12 cellular contexts compared by ENCODE assay signal in genomic region chr13:20441879-20442278, GRCh38.
DNase-seq lines count a peak whose midpoint lies in the region; ATAC-seq and TF ChIP-seq lines count a peak whose summit lies in the region.
"Had no signal": no experiment of that assay in that cellular context is flagged by ENCODE, and none has a peak within 500 bp of the region (broad histone marks: within the 10 kb centered on the region; RNA-seq: fewer than 3 reads in every experiment).

No MANE protein-coding gene starts in this region.

- H3K27ac Mint-ChIP-seq in naive thymus-derived CD8-positive, alpha-beta T cell: peak overlapping the region in 6 of 10 donors; percentile 31 to 86 (median 53)
- H3K27ac Mint-ChIP-seq: activated CD8-positive, alpha-beta memory T cell treated with anti-CD3 and anti-CD28 coated beads, Interleukin-2, amount 10 ng/mL, durations not matched to agents 7 days and 5 days; IgD-negative memory B cell had no signal

- TF ChIP-seq CTCF in lower leg skin (IDR thresholded peaks at IDR 0.05): no peak
- no peak for TF ChIP-seq CTCF in omental fat pad (IDR thresholded peaks at IDR 0.05)

- no peaks in the 10 kb centered on the region for H3K27me3 Mint-ChIP-seq in naive thymus-derived CD8-positive, alpha-beta T cell
- H3K27me3 Mint-ChIP-seq: activated CD8-positive, alpha-beta memory T cell treated with anti-CD3 and anti-CD28 coated beads, Interleukin-2, amount 10 ng/mL, durations not matched to agents 7 days and 5 days; IgD-negative memory B cell had no signal

- no peak overlapping the region for H3K4me3 ChIP-seq in lower leg skin (ENCODE audit: low read depth, poor library complexity, severe bottlenecking)
- H3K4me3 ChIP-seq: ascending aorta had no signal

- 62% methylated on average over 2 of the region's 2 CpGs for whole genome bisulfite sequencing in lower leg skin, 2 donors

- peak; percentile 98 for DNase-seq in COLO829 (ENCODE audit: low spot score)
- peak; percentile 23 for DNase-seq in LHCN-M2 (ENCODE audit: low read depth)
- peak in 2 of 61 donors; percentile 21 to 39 for DNase-seq in caudate nucleus (lab: John Stamatoyannopoulos, UW)
- no peak for DNase-seq in naive thymus-derived CD8-positive, alpha-beta T cell
- no peak for DNase-seq in NCI-H1417 (lab: John Stamatoyannopoulos, UW)
- DNase-seq in lower leg skin (ENCODE audit: low spot score in 2 of 2): no peak
- DNase-seq in omental fat pad (ENCODE audit: low spot score): no peak
- DNase-seq in H4 (ENCODE audit: low spot score): no peak
- DNase-seq: activated CD8-positive, alpha-beta memory T cell treated with anti-CD3 and anti-CD28 coated beads, Interleukin-2, amount 10 ng/mL, durations not matched to agents 7 days and 5 days had no signal

- no peak overlapping the region for H3K4me3 Mint-ChIP-seq in naive thymus-derived CD8-positive, alpha-beta T cell
- H3K4me3 Mint-ChIP-seq: activated CD8-positive, alpha-beta memory T cell treated with anti-CD3 and anti-CD28 coated beads, Interleukin-2, amount 10 ng/mL, durations not matched to agents 7 days and 5 days; CD14-positive monocyte; IgD-negative memory B cell had no signal

- peak overlapping the region; percentile 63 for H3K27ac ChIP-seq in caudate nucleus (ENCODE audit: low read depth, low read length)
- H3K27ac ChIP-seq: ascending aorta had no signal

- peaks cover 0 to 17% (median 10%) of the 10 kb centered on the region in 4 donors for H3K4me1 Mint-ChIP-seq in naive thymus-derived CD8-positive, alpha-beta T cell
- H3K4me1 Mint-ChIP-seq: IgD-negative memory B cell had no signal

- TF ChIP-seq POLR2A in lower leg skin (IDR thresholded peaks at IDR 0.05): no peak

- POLR2A ChIA-PET in naive thymus-derived CD8-positive, alpha-beta T cell (lab: Charles Lee): no interaction called here

- intact Hi-C loops in lower leg skin (cut with DNase I; ENCODE audit: low total_unique reads): no loop called here

- ATAC-seq in naive thymus-derived CD8-positive, alpha-beta T cell: no peak
- ATAC-seq in omental fat pad (ENCODE audit: low FRiP score): no peak
- ATAC-seq: activated CD8-positive, alpha-beta memory T cell treated with anti-CD3 and anti-CD28 coated beads, Interleukin-2, amount 10 ng/mL, durations not matched to agents 7 days and 5 days had no signal

- H3K9me3 Mint-ChIP-seq in naive thymus-derived CD8-positive, alpha-beta T cell: peaks cover 0 to 9% (median 4%) of the 10 kb centered on the region in 9 donors

- peaks cover under 1 to 30% (median 3%) of the 10 kb centered on the region in 3 donors for H3K36me3 Mint-ChIP-seq in naive thymus-derived CD8-positive, alpha-beta T cell

Comparison
In these comparisons a context has a peak if more than half of its experiments do, and no peak if none do; other contexts are left out.
1. DNase-seq: peak in COLO829 (single experiment) and LHCN-M2 (single experiment); none in naive thymus-derived CD8-positive, alpha-beta T cell (0 of 10), NCI-H1417 (0 of 3), lower leg skin (0 of 2), omental fat pad (single experiment) and H4 (single experiment).